Comparison of ENCODE assay signal across 9 cellular contexts in the genomic region with DNA sequence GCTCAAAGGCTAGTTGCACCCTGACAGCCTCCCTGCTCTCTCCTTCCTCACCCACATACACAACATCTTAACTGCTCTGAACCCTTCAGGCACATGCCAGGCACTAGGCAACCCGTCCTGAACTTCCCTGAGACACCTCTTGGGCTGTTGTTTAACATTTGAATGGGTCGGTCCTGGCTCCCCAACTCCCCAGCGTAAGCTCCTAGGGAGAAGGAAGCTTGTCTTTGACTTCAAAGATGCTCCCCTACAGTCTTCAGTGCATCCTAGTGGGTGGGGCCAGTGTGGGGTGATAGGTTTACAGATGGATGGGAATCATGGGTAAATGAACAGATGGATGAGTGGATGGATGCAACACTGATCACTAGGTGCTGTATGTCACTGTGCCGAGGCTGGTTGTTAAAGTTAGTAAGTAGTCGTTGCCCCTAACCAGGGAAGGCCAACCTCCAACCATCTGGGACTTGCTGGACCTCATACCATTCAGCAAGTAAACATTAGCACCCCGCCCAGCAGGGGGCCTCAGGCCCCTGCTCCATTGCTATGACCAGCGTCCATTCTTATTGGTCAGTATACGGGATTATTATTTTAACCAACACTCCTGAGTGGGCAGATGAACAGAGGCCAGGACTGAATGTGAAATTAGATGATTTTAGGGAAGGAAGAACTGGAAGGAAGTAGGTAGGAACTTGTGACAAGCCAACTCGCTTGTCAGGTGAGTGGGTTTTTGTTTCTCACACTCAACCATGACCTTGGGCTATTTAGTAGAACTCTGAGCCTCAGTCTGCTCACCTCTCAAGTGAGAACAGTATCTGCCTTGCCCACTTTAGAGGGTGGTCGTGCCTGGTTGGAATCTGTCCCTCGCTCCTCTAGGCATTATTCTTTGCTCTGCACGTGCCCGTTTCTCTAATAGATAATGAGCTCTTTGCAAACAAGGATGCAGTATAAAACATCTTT.
DNase-seq lines count a peak whose midpoint lies in the region; ATAC-seq and TF ChIP-seq lines count a peak whose summit lies in the region.
"Had no signal": no experiment of that assay in that cellular context is flagged by ENCODE, and none has a peak within 500 bp of the region (broad histone marks: within the 10 kb centered on the region; RNA-seq: fewer than 3 reads in every experiment).

No MANE protein-coding gene starts in this region.

- no peak for DNase-seq in AG04449 (ENCODE audit: low read depth, low spot score)
- peak; percentile 82 for DNase-seq in GM13977 (ENCODE audit: low spot score)
- peak; percentile 61 for DNase-seq in NCI-H82 treated with DMSO at 0.1 percent for 48 hours (lab: John Stamatoyannopoulos, UW; ENCODE audit: unreplicated experiment)
- DNase-seq in dermis microvascular lymphatic vessel endothelial cell (ENCODE audit: low read depth in 2 of 2) = peak; percentile 75 to 82
- DNase-seq in mesendoderm = peak; percentile 34
- DNase-seq in lower leg skin (ENCODE audit: low spot score in 2 of 2) = no peak
- no peak for DNase-seq in naive thymus-derived CD4-positive, alpha-beta T cell

- H4K5ac ChIP-seq in mesendoderm (ENCODE audit: low read length) = no peak overlapping the region

- intact Hi-C loops in lower leg skin (cut with DNase I; ENCODE audit: low total_unique reads) = no loop called here
- intact Hi-C loops in naive thymus-derived CD4-positive, alpha-beta T cell (cut with micrococcal nuclease) = loop anchor here (1.0 kb wide), 1 partner anchor 129 kb away; no protein-coding TSS in a partner anchor

- H3K4me1 Mint-ChIP-seq in naive thymus-derived CD4-positive, alpha-beta T cell = peaks cover 0 to 4% (median 0%) of the 10 kb centered on the region in 7 donors

- no peak overlapping the region for H3K4ac ChIP-seq in mesendoderm (ENCODE audit: low read depth, low read length)

- H2BK120ac ChIP-seq in mesendoderm (ENCODE audit: low read depth, low read length) = no peak overlapping the region

- H3K27me3 Mint-ChIP-seq in naive thymus-derived CD4-positive, alpha-beta T cell = peaks cover 37 to 63% (median 54%) of the 10 kb centered on the region in 5 donors

- no peak overlapping the region for H3K27ac ChIP-seq in mesendoderm (ENCODE audit: low read depth, low read length)
- H3K27ac ChIP-seq in naive thymus-derived CD4-positive, alpha-beta T cell (ENCODE audit: low read depth, low read length) = no peak overlapping the region
- H3K27ac ChIP-seq: epithelial cell of prostate had no signal

- H3K9me3 ChIP-seq in naive thymus-derived CD4-positive, alpha-beta T cell (ENCODE audit: control insufficient read depth in 2 of 3, low read length in 3 of 3) = no peaks in the 10 kb centered on the region

- WGBS in mesendoderm (ENCODE audit: extremely low coverage, insufficient coverage, low lambda C conversion rate) = no CpG with 5 or more reads among the region's 13 CpGs
- 68 to 69% methylated on average over 13 of the region's 13 CpGs for WGBS in lower leg skin, 2 donors

- CTCF ChIA-PET in AG04449 (lab: Yijun Ruan, JAX) = interaction anchor here (0.6 to 7.3 kb wide), 25 partner anchors 10 to 324 kb away, joined by 3 to 122 read pairs (median 4); no protein-coding TSS in a partner anchor
- CTCF ChIA-PET in naive thymus-derived CD4-positive, alpha-beta T cell (lab: Charles Lee) = no interaction called here

- H4K8ac ChIP-seq in mesendoderm (ENCODE audit: low read depth, low read length) = no peak overlapping the region

- POLR2A ChIA-PET in AG04449 (lab: Yijun Ruan, JAX) = no interaction called here
- POLR2A ChIA-PET in naive thymus-derived CD4-positive, alpha-beta T cell (lab: Charles Lee) = no interaction called here

- H3K36me3 ChIP-seq in mesendoderm (ENCODE audit: control insufficient read depth, insufficient read depth, low read length) = no peaks in the 10 kb centered on the region
- H3K36me3 ChIP-seq in naive thymus-derived CD4-positive, alpha-beta T cell (ENCODE audit: control insufficient read depth in 2 of 3, insufficient read depth in 3 of 3, low read length in 3 of 3) = no peaks in the 10 kb centered on the region

- in situ Hi-C loops in GM13977 (cut with MboI; ENCODE audit: low pct_unique_long_range_greater_than_20kb, low sequenced_read_pairs, unreplicated experiment) = no loop called here

- H3K23ac ChIP-seq in mesendoderm (ENCODE audit: low read length) = no peak overlapping the region

- H2BK5ac ChIP-seq in mesendoderm (ENCODE audit: low read length) = no peak overlapping the region

- H3K4me3 ChIP-seq in AG04449 (ENCODE audit: low read depth, low read length) (no peak overlapping the region), mesendoderm (ENCODE audit: low read length) (no peak overlapping the region), lower leg skin (ENCODE audit: low read depth, poor library complexity, severe bottlenecking) (no peak overlapping the region)
- H3K4me3 ChIP-seq in naive thymus-derived CD4-positive, alpha-beta T cell (ENCODE audit: low read length) = no peak overlapping the region

- no peak overlapping the region for H3K4me3 Mint-ChIP-seq in naive thymus-derived CD4-positive, alpha-beta T cell

- H2AK5ac ChIP-seq in mesendoderm (ENCODE audit: low read length) = no peak overlapping the region

- no peaks in the 10 kb centered on the region for H3K36me3 Mint-ChIP-seq in naive thymus-derived CD4-positive, alpha-beta T cell

- no peaks in the 10 kb centered on the region for H3K79me2 ChIP-seq in mesendoderm (ENCODE audit: control insufficient read depth, insufficient read depth, low read length)

- H2BK15ac ChIP-seq in mesendoderm (replicated peaks; ENCODE audit: low read depth) = no peak overlapping the region

- H3K4me1 ChIP-seq in mesendoderm (ENCODE audit: control insufficient read depth, low read depth, low read length) = no peaks in the 10 kb centered on the region
- H3K4me1 ChIP-seq in naive thymus-derived CD4-positive, alpha-beta T cell (ENCODE audit: control insufficient read depth in 2 of 2, insufficient read depth in 2 of 2, low read length in 2 of 2) = no peaks in the 10 kb centered on the region

- TF ChIP-seq CTCF in AG04449 (IDR thresholded peaks at IDR 0.05; ENCODE audit: insufficient read depth, low read length, missing control alignments) (peak; percentile 59), GM13977 (IDR thresholded peaks at IDR 0.05; ENCODE audit: extremely low read depth, insufficient read depth, missing control alignments) (peak; percentile 73), lower leg skin (IDR thresholded peaks at IDR 0.05) (no peak)

- no peak overlapping the region for H3K9ac ChIP-seq in mesendoderm (ENCODE audit: low read length)

- ATAC-seq in HG02642 (IDR thresholded peaks at IDR 0.05; ENCODE audit: poor library complexity, unreplicated experiment) = no peak
- no peak for ATAC-seq in naive thymus-derived CD4-positive, alpha-beta T cell

- H3K27me3 ChIP-seq in mesendoderm (ENCODE audit: insufficient read depth, low read length, poor library complexity) = no peaks in the 10 kb centered on the region
- H3K27me3 ChIP-seq in naive thymus-derived CD4-positive, alpha-beta T cell (ENCODE audit: control insufficient read depth in 2 of 2, insufficient read depth in 2 of 2, low read length in 2 of 2) = peaks cover 4 to 5% of the 10 kb centered on the region in 2 donors

- H3K18ac ChIP-seq in mesendoderm (ENCODE audit: low read length) = no peak overlapping the region

- H3K79me1 ChIP-seq in mesendoderm (ENCODE audit: low read length) = no peaks in the 10 kb centered on the region

- H3K27ac Mint-ChIP-seq in naive thymus-derived CD4-positive, alpha-beta T cell = no peak overlapping the region

- TF ChIP-seq POLR2A in lower leg skin (IDR thresholded peaks at IDR 0.05) = no peak

- no peak overlapping the region for H3K56ac ChIP-seq in mesendoderm (ENCODE audit: low read length)

- H3K9me3 Mint-ChIP-seq in naive thymus-derived CD4-positive, alpha-beta T cell = peaks cover 0 to 1% (median 0%) of the 10 kb centered on the region in 11 donors

- H3K4me2 ChIP-seq in mesendoderm (ENCODE audit: low read length) = no peak overlapping the region

Comparison
In these comparisons a context has a peak if more than half of its experiments do, and no peak if none do; other contexts are left out.
1. DNase-seq: peak in GM13977 (single experiment), NCI-H82 treated with DMSO at 0.1 percent for 48 hours (single experiment), dermis microvascular lymphatic vessel endothelial cell (2 of 2) and mesendoderm (single experiment); none in AG04449 (single experiment), lower leg skin (0 of 2) and naive thymus-derived CD4-positive, alpha-beta T cell (0 of 9).
2. CTCF ChIP-seq: peak in AG04449 (single experiment) and GM13977 (single experiment); none in lower leg skin (0 of 3).